In genomic region chr17:62562656-62563055, GRCh38 we compare ENCODE assay signal across 10 cellular contexts.
DNase-seq lines count a peak whose midpoint lies in the region; TF ChIP-seq lines count a peak whose summit lies in the region.
"Had no signal": no experiment of that assay in that cellular context is flagged by ENCODE, and none has a peak within 500 bp of the region (broad histone marks: within the 10 kb centered on the region; RNA-seq: fewer than 3 reads in every experiment).

No MANE protein-coding gene starts in this region.

- no peaks in the 10 kb centered on the region for H3K27me3 Mint-ChIP-seq in activated CD4-positive, alpha-beta memory T cell treated with anti-CD3 and anti-CD28 coated beads, Interleukin-2, amount 10 ng/mL, durations not matched to agents 7 days and 5 days
- H3K27me3 Mint-ChIP-seq: naive B cell had no signal

- H3K27ac Mint-ChIP-seq in activated CD4-positive, alpha-beta memory T cell treated with anti-CD3 and anti-CD28 coated beads, Interleukin-2, amount 10 ng/mL, durations not matched to agents 7 days and 5 days, result no peak overlapping the region
- H3K27ac Mint-ChIP-seq: naive B cell had no signal

- H3K9ac ChIP-seq in adipocyte (ENCODE audit: low read length), result no peak overlapping the region

- H3K4me3 ChIP-seq in AG10803 (ENCODE audit: low read length) (no peak overlapping the region), adipocyte (ENCODE audit: low read length) (no peak overlapping the region)
- H3K4me3 ChIP-seq: upper lobe of left lung had no signal

- H3K9me3 ChIP-seq in adipocyte (ENCODE audit: control insufficient read depth, low read length), result no peaks in the 10 kb centered on the region
- H3K9me3 ChIP-seq: upper lobe of left lung had no signal

- POLR2A ChIA-PET in activated CD4-positive, alpha-beta memory T cell treated with anti-CD3 and anti-CD28 coated beads, Interleukin-2, amount 10 ng/mL, durations not matched to agents 7 days and 5 days (lab: Charles Lee), result interaction anchor here (1.0 kb wide), 1 partner anchor 91 kb away, joined by 3 read pairs; no protein-coding TSS in a partner anchor

- peaks cover 43% of the 10 kb centered on the region for H3K36me3 ChIP-seq in adipocyte (ENCODE audit: control insufficient read depth, insufficient read depth, low read length, severe bottlenecking)

- peaks cover 4% of the 10 kb centered on the region for H3K9me3 Mint-ChIP-seq in activated CD4-positive, alpha-beta memory T cell treated with anti-CD3 and anti-CD28 coated beads, Interleukin-2, amount 10 ng/mL, durations not matched to agents 7 days and 5 days
- H3K9me3 Mint-ChIP-seq: naive B cell had no signal

- CTCF ChIA-PET in activated CD4-positive, alpha-beta memory T cell treated with anti-CD3 and anti-CD28 coated beads, Interleukin-2, amount 10 ng/mL, durations not matched to agents 7 days and 5 days (lab: Charles Lee), result interaction anchor here (0.9 kb wide), 1 partner anchor 10 kb away, joined by 3 read pairs; no protein-coding TSS in a partner anchor

- no peaks in the 10 kb centered on the region for H3K27me3 ChIP-seq in adipocyte (replicated peaks; ENCODE audit: control insufficient read depth, insufficient read depth, low read length)
- H3K27me3 ChIP-seq: upper lobe of left lung had no signal

- H3K4me1 Mint-ChIP-seq in activated CD4-positive, alpha-beta memory T cell treated with anti-CD3 and anti-CD28 coated beads, Interleukin-2, amount 10 ng/mL, durations not matched to agents 7 days and 5 days, result peaks cover 25% of the 10 kb centered on the region

- no peak for TF ChIP-seq CTCF in AG10803 (conservative IDR thresholded peaks at IDR 0.05; ENCODE audit: low read length)

- peaks cover 23% of the 10 kb centered on the region for H3K4me1 ChIP-seq in adipocyte (ENCODE audit: control insufficient read depth, insufficient read depth, low read length)

- peaks cover 64% of the 10 kb centered on the region for H3K36me3 Mint-ChIP-seq in activated CD4-positive, alpha-beta memory T cell treated with anti-CD3 and anti-CD28 coated beads, Interleukin-2, amount 10 ng/mL, durations not matched to agents 7 days and 5 days (ENCODE audit: low read depth)

- no peak overlapping the region for H3K4me3 Mint-ChIP-seq in activated CD4-positive, alpha-beta memory T cell treated with anti-CD3 and anti-CD28 coated beads, Interleukin-2, amount 10 ng/mL, durations not matched to agents 7 days and 5 days
- H3K4me3 Mint-ChIP-seq: naive B cell had no signal

- DNase-seq in AG10803 (ENCODE audit: low read depth), result peak; percentile 43
- DNase-seq in HS-5 (ENCODE audit: low read depth), result peak; percentile 33
- DNase-seq in adipocyte (ENCODE audit: low read depth), result peak; percentile 57
- DNase-seq in glomerular visceral epithelial cell (ENCODE audit: extremely low spot score), result peak; percentile 53
- DNase-seq in activated CD4-positive, alpha-beta memory T cell treated with anti-CD3 and anti-CD28 coated beads, Interleukin-2, amount 10 ng/mL, durations not matched to agents 7 days and 5 days, result no peak
- DNase-seq in stimulated activated naive CD4-positive, alpha-beta T cell treated with Interleukin-2 at 50 U/mL for 16 hours (lab: John Stamatoyannopoulos, UW), result no peak
- no peak for DNase-seq in activated CD8-positive, alpha-beta memory T cell treated with anti-CD3 and anti-CD28 coated beads, Interleukin-2, amount 50 U/mL, for 48 hours
- no peak for DNase-seq in SK-N-DZ (ENCODE audit: low spot score)
- DNase-seq: naive B cell, upper lobe of left lung had no signal

Comparison
In these comparisons a context has a peak if more than half of its experiments do, and no peak if none do; other contexts are left out.
1. DNase-seq: peak in AG10803 (single experiment), HS-5 (single experiment), adipocyte (single experiment) and glomerular visceral epithelial cell (single experiment); none in activated CD4-positive, alpha-beta memory T cell treated with anti-CD3 and anti-CD28 coated beads, Interleukin-2, amount 10 ng/mL, durations not matched to agents 7 days and 5 days (single experiment), stimulated activated naive CD4-positive, alpha-beta T cell treated with Interleukin-2 at 50 U/mL for 16 hours (single experiment), activated CD8-positive, alpha-beta memory T cell treated with anti-CD3 and anti-CD28 coated beads, Interleukin-2, amount 50 U/mL, for 48 hours (single experiment) and SK-N-DZ (single experiment).